8 cellular contexts compared by ENCODE assay signal in the genomic region with DNA sequence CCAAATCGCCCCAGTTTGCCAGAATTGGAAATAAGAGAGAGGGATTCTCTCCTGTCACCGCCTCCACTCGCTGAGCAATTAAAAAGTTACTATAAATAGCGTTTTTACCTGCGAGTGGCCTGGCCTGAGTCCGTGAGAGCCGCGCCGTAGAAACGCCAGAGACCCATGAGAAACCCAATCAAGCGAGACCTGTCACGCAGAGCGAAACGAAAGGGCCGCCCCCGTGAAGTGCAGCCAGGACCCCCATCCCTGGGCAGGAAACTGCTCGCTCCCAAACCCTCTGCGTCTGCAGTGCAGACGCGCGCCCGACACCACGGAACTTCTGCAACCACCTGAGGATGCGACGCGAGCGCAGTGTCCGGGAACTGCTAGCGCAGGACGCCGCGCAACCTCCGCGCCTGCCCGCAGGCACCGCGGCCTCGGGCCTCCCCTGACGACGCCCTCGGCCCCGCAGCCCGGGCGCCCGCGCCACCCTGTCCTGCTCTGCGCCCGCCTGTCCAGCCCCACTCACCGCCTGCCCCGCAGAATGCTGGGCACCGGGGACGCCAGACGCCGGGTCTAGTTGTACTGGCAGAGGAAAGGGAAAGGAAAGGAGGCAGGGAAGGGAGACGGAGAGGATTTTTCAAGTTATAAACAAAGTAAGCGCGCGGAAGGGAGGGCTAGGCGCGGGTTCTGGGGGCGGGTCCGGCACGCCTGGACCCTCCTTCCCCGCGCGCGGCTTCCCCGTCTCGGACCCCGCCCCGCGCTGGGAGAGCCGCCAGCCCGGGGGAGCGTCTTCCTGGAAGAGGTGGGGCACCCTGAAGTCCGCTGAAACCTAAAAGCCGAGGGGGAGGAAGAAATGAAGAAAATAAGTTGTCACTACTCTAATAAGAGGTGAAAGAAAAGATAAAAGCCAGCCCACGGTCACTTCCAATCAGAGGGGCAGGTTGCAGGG. TPM values are rescaled to one million over a fixed set of nuclear protein-coding genes. Genes with fewer than 3 reads are reported as not detected.
A peak's percentile ranks its signal among the peaks of the same experiment; 100 is the strongest.
DNase-seq lines count a peak whose midpoint lies in the region; ATAC-seq and TF ChIP-seq lines count a peak whose summit lies in the region.

TSS of gene PLSCR4 (minus strand) at position 657 of the 934 bp plus-strand sequence. CDS start 29,034 bp downstream, outside the sequence.

- H3K36me3 ChIP-seq in Panc1 (ENCODE audit: control insufficient read depth, insufficient read depth, low read length) = no peaks in the 10 kb centered on the region; the same call in 1 of the 2 replicates

- peak within 1 kb of the TSS; percentile 58 to 61 for H3K4me3 ChIP-seq in Panc1 (ENCODE audit: low read depth in 2 of 2, low read length in 2 of 2)
- peak within 1 kb of the TSS; percentile 70 to 71 for H3K4me3 ChIP-seq in cardiac fibroblast (replicated peaks in 1 of 2; ENCODE audit: low read depth in 2 of 2, low read length in 2 of 2)
- H3K4me3 ChIP-seq in iPS-18c (ENCODE audit: insufficient read depth, low read depth, low read length) = peak within 1 kb of the TSS; percentile 61
- peak within 1 kb of the TSS; percentile 78 for H3K4me3 ChIP-seq in retinal pigment epithelial cell (ENCODE audit: low read length)

- no peaks in the 10 kb centered on the region for H3K4me1 ChIP-seq in Panc1 (ENCODE audit: control insufficient read depth, insufficient read depth, low read length)

- POLR2A ChIA-PET in Panc1 (lab: Charles Lee) = no interaction called here

- intact Hi-C loops in activated CD4-positive, alpha-beta T cell treated with anti-CD3 and anti-CD28 coated beads, Interleukin-2, amount 10 ng/mL, durations not matched to agents 24 days and 14 days (cut with micrococcal nuclease) = no loop called here
- intact Hi-C loops in Panc1 (cut with micrococcal nuclease; ENCODE audit: unreplicated experiment) = no loop called here

- ATAC-seq in HG02623 (IDR thresholded peaks at IDR 0.05; ENCODE audit: unreplicated experiment) = peak; percentile 55
- ATAC-seq in Panc1 = peak; percentile 93
- ATAC-seq in GM21576 (IDR thresholded peaks at IDR 0.05; ENCODE audit: unreplicated experiment) = no peak

- CTCF ChIA-PET in Panc1 (lab: Charles Lee) = no interaction called here

- no peaks in the 10 kb centered on the region; the same call in 1 of the 2 replicates for H3K9me3 ChIP-seq in Panc1 (ENCODE audit: control insufficient read depth, insufficient read depth, low read depth, low read length)
- no peaks in the 10 kb centered on the region for H3K9me3 ChIP-seq in iPS-18c (ENCODE audit: control insufficient read depth, insufficient read depth, low read length)

- in situ Hi-C loops in Panc1 (cut with HindIII; ENCODE audit: low pct_unique_long_range_greater_than_20kb, low sequenced_read_pairs) = no loop called here

- H3K27ac ChIP-seq in Panc1 (ENCODE audit: low read length) = peak within 1 kb of the TSS; percentile 68

- peaks cover 2% of the 10 kb centered on the region for H3K4me1 Mint-ChIP-seq in activated CD4-positive, alpha-beta T cell treated with anti-CD3 and anti-CD28 coated beads, Interleukin-2, amount 10 ng/mL, durations not matched to agents 24 days and 14 days

- H3K27me3 ChIP-seq in Panc1 (ENCODE audit: control insufficient read depth, insufficient read depth, low read length) = peaks cover 10% of the 10 kb centered on the region

- peak; percentile 66 for DNase-seq in activated CD4-positive, alpha-beta T cell treated with anti-CD3 and anti-CD28 coated beads, Interleukin-2, amount 10 ng/mL, durations not matched to agents 24 days and 14 days
- no peak for DNase-seq in activated CD4-positive, alpha-beta T cell treated with anti-CD3 and anti-CD28 coated beads, Interleukin-2, amount 50 U/mL, for 1 hour
- DNase-seq in Panc1 (ENCODE audit: low read depth, low spot score) (no peak), cardiac fibroblast (ENCODE audit: low read depth in 2 of 2) (peak; percentile 88 to 98), retinal pigment epithelial cell (ENCODE audit: low read depth) (no peak)

- H3K9me3 Mint-ChIP-seq in activated CD4-positive, alpha-beta T cell treated with anti-CD3 and anti-CD28 coated beads, Interleukin-2, amount 10 ng/mL, durations not matched to agents 24 days and 14 days = peaks cover 3% of the 10 kb centered on the region

- no peak for TF ChIP-seq CTCF in Panc1 (IDR thresholded peaks at IDR 0.05)
- TF ChIP-seq CTCF in cardiac fibroblast (IDR thresholded peaks at IDR 0.05; ENCODE audit: low read depth, low read length) = no peak
- no peak for TF ChIP-seq CTCF in retinal pigment epithelial cell (conservative IDR thresholded peaks at IDR 0.05; ENCODE audit: low read depth, low read length)

- peak within 1 kb of the TSS; percentile 74 for H3K4me3 Mint-ChIP-seq in activated CD4-positive, alpha-beta T cell treated with anti-CD3 and anti-CD28 coated beads, Interleukin-2, amount 10 ng/mL, durations not matched to agents 24 days and 14 days

- no peak within 1 kb of the TSS for H3K27ac Mint-ChIP-seq in activated CD4-positive, alpha-beta T cell treated with anti-CD3 and anti-CD28 coated beads, Interleukin-2, amount 10 ng/mL, durations not matched to agents 24 days and 14 days

- H3K27me3 Mint-ChIP-seq in activated CD4-positive, alpha-beta T cell treated with anti-CD3 and anti-CD28 coated beads, Interleukin-2, amount 10 ng/mL, durations not matched to agents 24 days and 14 days = peaks cover 39% of the 10 kb centered on the region

- no peaks in the 10 kb centered on the region for H3K36me3 Mint-ChIP-seq in activated CD4-positive, alpha-beta T cell treated with anti-CD3 and anti-CD28 coated beads, Interleukin-2, amount 10 ng/mL, durations not matched to agents 24 days and 14 days (ENCODE audit: low read depth)

- BruUV-seq in Panc1 (replicated peaks; lab: Mats Ljungman, UMichigan) = no TSS peak

RNA-seq across cellular contexts. Expression of gene PLSCR4, which starts in this region (rescaled TPM):
- not detected in 2 replicates for total RNA-seq in activated CD4-positive, alpha-beta T cell treated with anti-CD3 and anti-CD28 coated beads, Interleukin-2, amount 10 ng/mL, durations not matched to agents 24 days and 14 days
- 3.5 TPM for total RNA-seq in Panc1 (2021; ENCODE audit: unreplicated experiment)
- 4.0 TPM for polyA plus RNA-seq in Panc1 (2012; ENCODE audit: insufficient read length)

Comparison
In these comparisons a context has a peak if more than half of its experiments do, and no peak if none do; other contexts are left out.
1. Peak in DNase-seq in activated CD4-positive, alpha-beta T cell treated with anti-CD3 and anti-CD28 coated beads, Interleukin-2, amount 10 ng/mL, durations not matched to agents 24 days and 14 days; RNA of the gene not detected or under 1 TPM.
2. DNase-seq: peak in cardiac fibroblast (2 of 2); none in activated CD4-positive, alpha-beta T cell treated with anti-CD3 and anti-CD28 coated beads, Interleukin-2, amount 50 U/mL, for 1 hour (single experiment), Panc1 (single experiment) and retinal pigment epithelial cell (single experiment).
3. Peak in every context shown above with its lines, with median percentiles within 50 percentile points of each other: H3K4me3 ChIP-seq.